8 cellular contexts compared by ENCODE assay signal in genomic region chr12:109777544-109777943, GRCh38. TPM values are rescaled to one million over a fixed set of nuclear protein-coding genes. Genes with fewer than 3 reads are reported as not detected.
A peak's percentile ranks its signal among the peaks of the same experiment; 100 is the strongest.
DNase-seq lines count a peak whose midpoint lies in the region; ATAC-seq and TF ChIP-seq lines count a peak whose summit lies in the region.

No MANE protein-coding gene starts in this region.

- H3K36me3 ChIP-seq in left ventricle myocardium inferior (no peaks in the 10 kb centered on the region), mucosa of descending colon (ENCODE audit: low read depth) (no peaks in the 10 kb centered on the region), stomach (no peaks in the 10 kb centered on the region)

- H3K27ac ChIP-seq in left ventricle myocardium inferior (replicated peaks) (no peak overlapping the region), stomach (no peak overlapping the region)

- TF ChIP-seq POLR2A in stomach (IDR thresholded peaks at IDR 0.05): no peak

- TF ChIP-seq CTCF in left ventricle myocardium inferior (IDR thresholded peaks at IDR 0.05; ENCODE audit: borderline replicate concordance): no peak
- TF ChIP-seq CTCF in mucosa of descending colon (IDR thresholded peaks at IDR 0.05): no peak
- TF ChIP-seq CTCF in stomach (IDR thresholded peaks at IDR 0.05): no peak

- ATAC-seq in left ventricle myocardium superior (peak; percentile 33), mucosa of descending colon (peak; percentile 54)

- H3K4me3 ChIP-seq in left ventricle myocardium inferior (no peak overlapping the region), mucosa of descending colon (no peak overlapping the region), stomach (no peak overlapping the region)

- DNase-seq in left ventricle myocardium superior: no peak
- no peak for DNase-seq in left ventricle myocardium inferior
- DNase-seq in NCI-H510A treated with DMSO at 0.1 percent for 48 hours (lab: John Stamatoyannopoulos, UW): peak; percentile 43
- peak; percentile 68 for DNase-seq in activated effector memory CD4-positive, alpha-beta T cell treated with anti-CD3 and anti-CD28 coated beads, Interleukin-2, amount 50 U/mL, for 16 hours
- peak in 2 of 3 donors; percentile 17 to 34 for DNase-seq in mucosa of descending colon
- no peak for DNase-seq in stomach
- DNase-seq in DMS79 (lab: John Stamatoyannopoulos, UW): no peak
- DNase-seq in cerebellar cortex (ENCODE audit: low spot score): no peak

- H3K27me3 ChIP-seq in left ventricle myocardium inferior (ENCODE audit: low read depth) (no peaks in the 10 kb centered on the region), stomach (peaks cover 0 to 17% (median 0%) of the 10 kb centered on the region in 3 donors)

- intact Hi-C loops in left ventricle myocardium superior (cut with micrococcal nuclease): loop anchor here (5.0 to 10.0 kb wide), 2 partner anchors 260 to 353 kb away; no protein-coding TSS in a partner anchor
- intact Hi-C loops in left ventricle myocardium inferior (cut with micrococcal nuclease): loop anchor here (5.0 to 10.0 kb wide), 3 partner anchors 185 to 355 kb away; no protein-coding TSS in a partner anchor
- intact Hi-C loops in mucosa of descending colon (cut with DNase I, micrococcal nuclease): loop anchor here in 1 of 2 donors (5.0 kb wide), 1 partner anchor 180 kb away; no protein-coding TSS in a partner anchor
- intact Hi-C loops in stomach (cut with DNase I; ENCODE audit: low total_unique reads): loop anchor here (10.0 kb wide), 1 partner anchor 253 kb away; no protein-coding TSS in a partner anchor

- H3K4me1 ChIP-seq in left ventricle myocardium inferior: peaks cover 23% of the 10 kb centered on the region
- peaks cover 3% of the 10 kb centered on the region for H3K4me1 ChIP-seq in mucosa of descending colon (ENCODE audit: low read depth)
- peaks cover 9 to 13% (median 12%) of the 10 kb centered on the region in 4 donors for H3K4me1 ChIP-seq in stomach

- WGBS in stomach, 5 donors: 29 to 37% (median 33%) methylated on average over 5 of the region's 5 CpGs

- peaks cover 16% of the 10 kb centered on the region for H3K9me3 ChIP-seq in left ventricle myocardium inferior (replicated peaks)
- H3K9me3 ChIP-seq in mucosa of descending colon: no peaks in the 10 kb centered on the region
- peaks cover 0 to 12% (median 5%) of the 10 kb centered on the region in 4 donors for H3K9me3 ChIP-seq in stomach

- no peak for TF ChIP-seq EP300 in stomach (IDR thresholded peaks at IDR 0.05)

RNA-seq across cellular contexts. Expression of gene TRPV4, which starts 55.7 kb away (rescaled TPM):
- total RNA-seq in left ventricle myocardium superior (0.25 TPM), left ventricle myocardium inferior (0.33 TPM), mucosa of descending colon (under 1 TPM; 0.43 to 0.92 (median 0.48) TPM), stomach (1 to 10 TPM in 2 of 5 donors, not detected in 3; 1.0 to 1.8 TPM)
- polyA plus RNA-seq in stomach: 1 to 10 TPM in 1 of 3 donors, under 1 TPM in 1, not detected in 1; 0.75 to 3.8 TPM

Comparison
In these comparisons a context has a peak if more than half of its experiments do, and no peak if none do; other contexts are left out.
1. DNase-seq: peak in NCI-H510A treated with DMSO at 0.1 percent for 48 hours (single experiment), activated effector memory CD4-positive, alpha-beta T cell treated with anti-CD3 and anti-CD28 coated beads, Interleukin-2, amount 50 U/mL, for 16 hours (single experiment) and mucosa of descending colon (2 of 3); none in left ventricle myocardium superior (single experiment), left ventricle myocardium inferior (single experiment), stomach (single experiment), DMS79 (single experiment) and cerebellar cortex (single experiment).